Comparison of ENCODE assay signal across 12 cellular contexts in genomic region chr6:158784505-158784904, GRCh38. TPM values are rescaled to one million over a fixed set of nuclear protein-coding genes. Genes with fewer than 3 reads are reported as not detected.
A peak's percentile ranks its signal among the peaks of the same experiment; 100 is the strongest.
DNase-seq lines count a peak whose midpoint lies in the region; ATAC-seq and TF ChIP-seq lines count a peak whose summit lies in the region.
"Had no signal": no experiment of that assay in that cellular context is flagged by ENCODE, and none has a peak within 500 bp of the region (broad histone marks: within the 10 kb centered on the region; RNA-seq: fewer than 3 reads in every experiment).

No MANE protein-coding gene starts in this region.

- ATAC-seq in activated T-helper 17 cell treated with anti-CD3 and anti-CD28 coated beads, Interleukin-2, amount 50 U/mL, for 72 hours (replicated peaks): no peak
- no peak for ATAC-seq in left ventricle myocardium superior

- peaks cover 21% of the 10 kb centered on the region for H3K4me1 Mint-ChIP-seq in HFFc6 (ENCODE audit: low read depth)
- H3K4me1 Mint-ChIP-seq in activated T-helper 17 cell treated with anti-CD3 and anti-CD28 coated beads, Interleukin-2, amount 50 U/mL, for 72 hours: peaks cover 3% of the 10 kb centered on the region

- H3K4me3 Mint-ChIP-seq in HFFc6: no peak overlapping the region
- no peak overlapping the region for H3K4me3 Mint-ChIP-seq in activated T-helper 17 cell treated with anti-CD3 and anti-CD28 coated beads, Interleukin-2, amount 50 U/mL, for 72 hours
- H3K4me3 Mint-ChIP-seq: T-helper 1 cell treated with Interleukin-12 subunit alpha and Interleukin-12 subunit beta and Interleukin-4 antibody, amounts not matched to agents 30 μg/mL and 1 μg/mL, for 36 hours had no signal

- H3K9me3 Mint-ChIP-seq in HFFc6: no peaks in the 10 kb centered on the region
- H3K9me3 Mint-ChIP-seq in activated T-helper 17 cell treated with anti-CD3 and anti-CD28 coated beads, Interleukin-2, amount 50 U/mL, for 72 hours: no peaks in the 10 kb centered on the region
- H3K9me3 Mint-ChIP-seq: T-helper 1 cell treated with Interleukin-12 subunit alpha and Interleukin-12 subunit beta and Interleukin-4 antibody, amounts not matched to agents 30 μg/mL and 1 μg/mL, for 36 hours had no signal

- intact Hi-C loops in left ventricle myocardium superior (cut with micrococcal nuclease): no loop called here

- DNase-seq in AG08396 (ENCODE audit: low spot score): peak; percentile 45
- peak; percentile 20 for DNase-seq in HFFc6
- peak; percentile 94 for DNase-seq in kidney glomerular epithelial cell (lab: John Stamatoyannopoulos, UW)
- DNase-seq in NCI-H1436 treated with DMSO at 0.1 percent for 48 hours (lab: John Stamatoyannopoulos, UW): no peak
- no peak for DNase-seq in BE2C
- DNase-seq in left ventricle myocardium superior: no peak
- no peak for DNase-seq in CD1c-positive myeloid dendritic cell (ENCODE audit: extremely low spot score)
- DNase-seq: NCI-H524 treated with DMSO at 0.1 percent for 48 hours; stimulated activated CD4-positive, alpha-beta T cell treated with anti-CD3 and anti-CD28 coated beads, Interleukin-2, amount 100 ng/mL, for 48 hours had no signal

- H3K27me3 Mint-ChIP-seq in HFFc6 (ENCODE audit: insufficient read depth): no peaks in the 10 kb centered on the region; the same call in 1 of the 2 replicates
- no peaks in the 10 kb centered on the region for H3K27me3 Mint-ChIP-seq in activated T-helper 17 cell treated with anti-CD3 and anti-CD28 coated beads, Interleukin-2, amount 50 U/mL, for 72 hours

- H3K4me3 ChIP-seq in BE2C (ENCODE audit: low read depth, low read length): no peak overlapping the region

- peaks cover 96% of the 10 kb centered on the region for H3K36me3 ChIP-seq in BE2C

- H3K27ac Mint-ChIP-seq in HFFc6: peak overlapping the region; percentile 46
- H3K27ac Mint-ChIP-seq in activated T-helper 17 cell treated with anti-CD3 and anti-CD28 coated beads, Interleukin-2, amount 50 U/mL, for 72 hours: peak overlapping the region; percentile 63
- H3K27ac Mint-ChIP-seq: T-helper 1 cell treated with Interleukin-12 subunit alpha and Interleukin-12 subunit beta and Interleukin-4 antibody, amounts not matched to agents 30 μg/mL and 1 μg/mL, for 36 hours had no signal

- peaks cover 49% of the 10 kb centered on the region for H3K36me3 Mint-ChIP-seq in HFFc6 (ENCODE audit: low read depth)
- H3K36me3 Mint-ChIP-seq in activated T-helper 17 cell treated with anti-CD3 and anti-CD28 coated beads, Interleukin-2, amount 50 U/mL, for 72 hours (ENCODE audit: low read depth): peaks cover 99% of the 10 kb centered on the region

- H3K4me1 ChIP-seq in BE2C: no peaks in the 10 kb centered on the region

- no peaks in the 10 kb centered on the region for H3K27me3 ChIP-seq in BE2C
- H3K27me3 ChIP-seq: neutrophil had no signal

- TF ChIP-seq CTCF in HFFc6 (IDR thresholded peaks at IDR 0.05): no peak
- no peak for TF ChIP-seq CTCF in BE2C (IDR thresholded peaks at IDR 0.05; ENCODE audit: low read depth, low read length)

- H3K9me3 ChIP-seq in BE2C: no peaks in the 10 kb centered on the region
- H3K9me3 ChIP-seq: neutrophil had no signal

RNA-seq across cellular contexts. Expression of gene EZR, which starts 34.7 kb away (rescaled TPM):
- 100 to 1,000 TPM; 118 to 183 (median 178) TPM for total RNA-seq in HFFc6 (2021; fragmentation: NEBNext Ultra II Directional; extraction: Animal tissue kit (Norgen Biotek cat#: 25700))
- total RNA-seq in activated T-helper 17 cell treated with anti-CD3 and anti-CD28 coated beads, Interleukin-2, amount 50 U/mL, for 72 hours: 100 to 1,000 TPM; 159 to 212 TPM
- polyA plus RNA-seq in BE2C (2012; ENCODE audit: insufficient read depth, insufficient read length, low read depth): 63.8 TPM
- 195 TPM for total RNA-seq in left ventricle myocardium superior

Comparison
In these comparisons a context has a peak if more than half of its experiments do, and no peak if none do; other contexts are left out.
1. DNase-seq: peak in AG08396 (single experiment), HFFc6 (single experiment) and kidney glomerular epithelial cell (single experiment); none in NCI-H1436 treated with DMSO at 0.1 percent for 48 hours (single experiment), BE2C (single experiment), left ventricle myocardium superior (single experiment) and CD1c-positive myeloid dendritic cell (single experiment).